ENCODE assay signal across 29 cellular contexts in the genomic region with DNA sequence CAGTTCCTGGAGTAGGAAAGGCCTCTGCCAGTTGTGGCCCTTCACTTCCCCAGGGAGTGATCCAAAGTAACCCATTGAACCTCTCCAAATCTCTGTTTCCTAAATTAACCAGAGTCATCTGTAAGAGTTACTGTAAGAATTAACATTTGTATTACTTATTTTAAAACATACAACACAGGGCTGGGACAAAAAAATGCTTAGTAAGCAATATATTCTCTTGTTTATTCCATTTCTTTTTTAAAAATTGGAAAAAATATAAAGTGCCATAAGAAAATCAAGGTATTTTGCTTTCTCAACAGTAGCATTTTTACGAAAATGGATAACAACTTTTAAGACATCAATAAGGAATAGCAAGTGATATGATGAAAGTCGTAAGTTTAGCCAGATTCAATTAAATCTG. TPM values are rescaled to one million over a fixed set of nuclear protein-coding genes. Genes with fewer than 3 reads are reported as not detected.
"Had no signal": no experiment of that assay in that cellular context is flagged by ENCODE, and none has a peak within 500 bp of the region (broad histone marks: within the 10 kb centered on the region; RNA-seq: fewer than 3 reads in every experiment).

No MANE protein-coding gene starts in this region.

- H3K4me1 ChIP-seq: adrenal gland, ascending aorta, esophagus muscularis mucosa had no signal

- H3K4me3 ChIP-seq: adrenal gland, ascending aorta, coronary artery, esophagus muscularis mucosa had no signal

- H3K27ac ChIP-seq: adrenal gland, ascending aorta, coronary artery, esophagus muscularis mucosa had no signal

- DNase-seq: activated CD4-positive, alpha-beta memory T cell treated with anti-CD3 and anti-CD28 coated beads for 36 hours; activated CD4-positive, alpha-beta T cell treated with anti-CD3 and anti-CD28 coated beads for 36 hours; activated CD4-positive, alpha-beta T cell treated with anti-CD3 and anti-CD28 coated beads, Interleukin-2, amount 10 ng/mL, durations not matched to agents 24 days and 14 days; activated CD4-positive, CD25-positive, alpha-beta regulatory T cell; activated CD4-positive, CD25-positive, alpha-beta regulatory T cell treated with anti-CD3 and anti-CD28 coated beads, Interleukin-2, amount 50 U/mL, for 72 hours; activated CD8-positive, alpha-beta memory T cell treated with anti-CD3 and anti-CD28 coated beads, Interleukin-2, amount 10 ng/mL, durations not matched to agents 7 days and 5 days; activated CD8-positive, alpha-beta memory T cell treated with anti-CD3 and anti-CD28 coated beads, Interleukin-2, amount 50 U/mL, for 4 hours; activated CD8-positive, alpha-beta T cell treated with anti-CD3 and anti-CD28 coated beads, Interleukin-2, amount 10 ng/mL, durations not matched to agents 7 days and 5 days; activated effector memory CD4-positive, alpha-beta T cell treated with anti-CD3 and anti-CD28 coated beads, Interleukin-2, amount 50 U/mL, for 16 hours; activated naive CD4-positive, alpha-beta T cell treated with anti-CD3 and anti-CD28 coated beads for 36 hours; activated naive CD8-positive, alpha-beta T cell treated with anti-CD3 and anti-CD28 coated beads for 36 hours; activated naive CD8-positive, alpha-beta T cell treated with anti-CD3 and anti-CD28 coated beads, Interleukin-2, amount 50 U/mL, for 24 hours; activated T-cell treated with anti-CD3 and anti-CD28 coated beads, Interleukin-2, amount 50 U/mL, for 1 hour; activated T-cell treated with anti-CD3 and anti-CD28 coated beads, Interleukin-2, amount 50 U/mL, for 48 hours; adrenal gland; amygdala; central memory CD4-positive, alpha-beta T cell; effector CD4-positive, alpha-beta T cell; effector memory CD8-positive, alpha-beta T cell; erythroblast; head of caudate nucleus; T-helper 2 cell had no signal

- H3K9me3 ChIP-seq: adrenal gland, ascending aorta, esophagus muscularis mucosa had no signal

- H3K27me3 ChIP-seq: adrenal gland, ascending aorta, esophagus muscularis mucosa had no signal

- ATAC-seq: activated CD4-positive, alpha-beta T cell treated with anti-CD3 and anti-CD28 coated beads for 36 hours; activated CD8-positive, alpha-beta memory T cell treated with anti-CD3 and anti-CD28 coated beads, Interleukin-2, amount 10 ng/mL, durations not matched to agents 7 days and 5 days; activated CD8-positive, alpha-beta T cell treated with anti-CD3 and anti-CD28 coated beads, Interleukin-2, amount 10 ng/mL, durations not matched to agents 7 days and 5 days; activated naive CD8-positive, alpha-beta T cell treated with anti-CD3 and anti-CD28 coated beads, Interleukin-2, amount 50 U/mL, for 24 hours; effector memory CD8-positive, alpha-beta T cell had no signal

- H3K36me3 ChIP-seq: adrenal gland, ascending aorta, esophagus muscularis mucosa had no signal

RNA-seq across cellular contexts. Expression of gene GPM6A, which starts 54.0 kb away (rescaled TPM):
- total RNA-seq: activated CD4-positive, alpha-beta memory T cell treated with anti-CD3 and anti-CD28 coated beads for 36 hours; activated CD4-positive, alpha-beta T cell treated with anti-CD3 and anti-CD28 coated beads for 36 hours; activated CD4-positive, alpha-beta T cell treated with anti-CD3 and anti-CD28 coated beads, Interleukin-2, amount 10 ng/mL, durations not matched to agents 24 days and 14 days; activated CD8-positive, alpha-beta memory T cell treated with anti-CD3 and anti-CD28 coated beads for 36 hours; activated CD8-positive, alpha-beta memory T cell treated with anti-CD3 and anti-CD28 coated beads, Interleukin-2, amount 10 ng/mL, durations not matched to agents 7 days and 5 days; activated CD8-positive, alpha-beta T cell treated with anti-CD3 and anti-CD28 coated beads, Interleukin-2, amount 10 ng/mL, durations not matched to agents 7 days and 5 days; activated naive CD4-positive, alpha-beta T cell treated with anti-CD3 and anti-CD28 coated beads for 36 hours; activated naive CD8-positive, alpha-beta T cell treated with anti-CD3 and anti-CD28 coated beads for 36 hours; activated T-helper 1 cell treated with anti-CD3 and anti-CD28 coated beads, Interleukin-12 subunit alpha, Interleukin-12 subunit beta, Interleukin-2, Interleukin-4 antibody, amounts not matched to agents 30 ng/mL and 10 ng/mL and 1 ng/mL, durations not matched to agents 14 hours and 24 hours and 36 hours; activated T-helper 2 cell treated with anti-CD3 and anti-CD28 coated beads, Interferon-gamma antibody, Interleukin-2, Interleukin-4, amounts not matched to agents 10 μg/mL and 5 μg/mL and 100 μg/mL, durations not matched to agents 14 hours and 24 hours and 36 hours; T-helper 1 cell treated with Interleukin-12 subunit alpha and Interleukin-12 subunit beta and Interleukin-4 antibody, amounts not matched to agents 30 ng/mL and 1 ng/mL, for 36 hours had no signal
